ENCODE assay signal across 21 cellular contexts in the genomic region with DNA sequence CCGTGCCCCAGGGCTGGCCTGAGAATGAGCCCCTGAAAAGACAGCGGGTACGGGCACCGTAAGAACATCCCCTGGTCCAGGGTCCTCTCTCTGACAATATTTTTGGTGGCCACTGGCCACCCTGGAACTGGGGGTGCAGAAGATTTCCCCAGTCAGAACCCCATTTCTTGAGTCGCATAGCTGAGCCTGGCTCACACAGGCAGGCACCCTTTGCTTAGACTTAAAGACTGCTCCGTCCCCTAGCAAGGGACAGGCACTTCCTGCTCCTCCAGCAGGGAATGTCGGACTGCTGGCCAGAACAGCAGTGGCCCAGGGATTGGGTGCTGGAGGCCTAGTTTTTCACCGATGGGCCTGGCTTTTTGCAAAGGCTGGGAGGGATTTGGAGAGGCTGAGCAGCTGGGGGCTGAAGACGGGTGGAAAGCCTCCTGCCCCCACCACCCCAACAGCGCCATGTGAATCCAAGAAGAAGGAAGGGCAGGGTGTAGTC. TPM values are rescaled to one million over a fixed set of nuclear protein-coding genes. Genes with fewer than 3 reads are reported as not detected.
DNase-seq lines count a peak whose midpoint lies in the region; ATAC-seq and TF ChIP-seq lines count a peak whose summit lies in the region.
"Had no signal": no experiment of that assay in that cellular context is flagged by ENCODE, and none has a peak within 500 bp of the region (broad histone marks: within the 10 kb centered on the region; RNA-seq: fewer than 3 reads in every experiment).

No MANE protein-coding gene starts in this region.

- H3K27me3 ChIP-seq in H7 (ENCODE audit: control insufficient read depth, insufficient read depth, low read length) (peaks cover 99% of the 10 kb centered on the region), iPS-15b (ENCODE audit: control insufficient read depth, insufficient read depth, low read length) (peaks cover 96% of the 10 kb centered on the region)

- TF ChIP-seq CTCF in foreskin fibroblast (IDR thresholded peaks at IDR 0.05; ENCODE audit: low read depth, low read length), result no peak

- no peaks in the 10 kb centered on the region for H3K9me3 ChIP-seq in iPS-15b (ENCODE audit: control insufficient read depth, insufficient read depth, low read length)

- DNase-seq in H7 (peak; percentile 53), caudate nucleus (lab: John Stamatoyannopoulos, UW) (peak in 11 of 61 donors; percentile 19 to 54 (median 30)), foreskin fibroblast (no peak), NCI-H510A treated with DMSO at 0.1 percent for 48 hours (lab: John Stamatoyannopoulos, UW) (no peak)
- DNase-seq in stimulated activated effector memory CD8-positive, alpha-beta T cell treated with anti-CD3 and anti-CD28 coated beads, Interleukin-12 subunit alpha, Interleukin-12 subunit beta, amount 100 ng/mL, for 72 hours (ENCODE audit: low spot score in 2 of 2), result no peak
- DNase-seq: ACHN; CD4-positive, alpha-beta memory T cell; DND-41; HCEC 1CT; NCI-H1092; NCI-H1694; NCI-H2107; NCI-H226; NCI-H526 treated with DMSO at 0.1 percent for 48 hours; PC-9 had no signal

- H3K4me3 ChIP-seq in H7 (ENCODE audit: insufficient read depth, low read depth, low read length), result no peak overlapping the region
- peak overlapping the region; percentile 32 for H3K4me3 ChIP-seq in iPS-15b (ENCODE audit: low read depth, low read length)
- H3K4me3 ChIP-seq in foreskin fibroblast (ENCODE audit: low read depth in 1 of 2, low read length in 2 of 2), result no peak overlapping the region
- H3K4me3 ChIP-seq: K562, PC-9 had no signal

- no peak for ATAC-seq in stimulated activated effector memory CD8-positive, alpha-beta T cell treated with anti-CD3 and anti-CD28 coated beads, Interleukin-12 subunit alpha, Interleukin-12 subunit beta, amount 100 ng/mL, for 72 hours
- ATAC-seq in HG03342 (IDR thresholded peaks at IDR 0.05; ENCODE audit: unreplicated experiment), result no peak
- ATAC-seq: K562 had no signal

- H3K9ac ChIP-seq in iPS-15b (ENCODE audit: low read depth, low read length), result no peak overlapping the region

- peaks cover 33% of the 10 kb centered on the region for H3K4me1 Mint-ChIP-seq in stimulated activated effector memory CD8-positive, alpha-beta T cell treated with anti-CD3 and anti-CD28 coated beads, Interleukin-12 subunit alpha, Interleukin-12 subunit beta, amount 100 ng/mL, for 72 hours

- H3K27ac ChIP-seq in caudate nucleus (ENCODE audit: low read depth, low read length), result peak overlapping the region; percentile 44
- H3K27ac ChIP-seq: HL-60, PC-9 had no signal

- H3K36me3 ChIP-seq in H7 (replicated peaks; ENCODE audit: control insufficient read depth, insufficient read depth, low read length), result no peaks in the 10 kb centered on the region
- H3K36me3 ChIP-seq in iPS-15b (ENCODE audit: control insufficient read depth, insufficient read depth, low read length), result no peaks in the 10 kb centered on the region

- no peaks in the 10 kb centered on the region for H3K9me3 Mint-ChIP-seq in stimulated activated effector memory CD8-positive, alpha-beta T cell treated with anti-CD3 and anti-CD28 coated beads, Interleukin-12 subunit alpha, Interleukin-12 subunit beta, amount 100 ng/mL, for 72 hours

- no peak overlapping the region for H3K27ac Mint-ChIP-seq in stimulated activated effector memory CD8-positive, alpha-beta T cell treated with anti-CD3 and anti-CD28 coated beads, Interleukin-12 subunit alpha, Interleukin-12 subunit beta, amount 100 ng/mL, for 72 hours
- H3K27ac Mint-ChIP-seq: B cell; CD4-positive, alpha-beta memory T cell had no signal

- H3K4me3 Mint-ChIP-seq in stimulated activated effector memory CD8-positive, alpha-beta T cell treated with anti-CD3 and anti-CD28 coated beads, Interleukin-12 subunit alpha, Interleukin-12 subunit beta, amount 100 ng/mL, for 72 hours, result peak overlapping the region; percentile 39

- peaks cover 13% of the 10 kb centered on the region for H3K36me3 Mint-ChIP-seq in stimulated activated effector memory CD8-positive, alpha-beta T cell treated with anti-CD3 and anti-CD28 coated beads, Interleukin-12 subunit alpha, Interleukin-12 subunit beta, amount 100 ng/mL, for 72 hours
- H3K36me3 Mint-ChIP-seq: CD4-positive, alpha-beta memory T cell had no signal

- peaks cover 11% of the 10 kb centered on the region for H3K4me1 ChIP-seq in iPS-15b (ENCODE audit: control insufficient read depth, insufficient read depth, low read length)

RNA-seq across cellular contexts. Expression of gene OLIG2, which starts 4.3 kb away (rescaled TPM):
- 0.17 and 0.67 TPM in 2 replicates for total RNA-seq in H7 (2014; rRNA removed; shearing (Covaris generic))
- total RNA-seq: B cell; CD4-positive, alpha-beta memory T cell; K562; MCF 10A; PC-9 had no signal

RNA-seq across cellular contexts. Expression of gene OLIG1, which starts 39.9 kb away (rescaled TPM):
- total RNA-seq in H7 (2014; rRNA removed; shearing (Covaris generic)), result 0.15 and 1.2 TPM in 2 replicates
- total RNA-seq: B cell; CD4-positive, alpha-beta memory T cell; K562; MCF 10A; PC-9 had no signal
